Comparison of ENCODE assay signal across 11 cellular contexts in the genomic region with DNA sequence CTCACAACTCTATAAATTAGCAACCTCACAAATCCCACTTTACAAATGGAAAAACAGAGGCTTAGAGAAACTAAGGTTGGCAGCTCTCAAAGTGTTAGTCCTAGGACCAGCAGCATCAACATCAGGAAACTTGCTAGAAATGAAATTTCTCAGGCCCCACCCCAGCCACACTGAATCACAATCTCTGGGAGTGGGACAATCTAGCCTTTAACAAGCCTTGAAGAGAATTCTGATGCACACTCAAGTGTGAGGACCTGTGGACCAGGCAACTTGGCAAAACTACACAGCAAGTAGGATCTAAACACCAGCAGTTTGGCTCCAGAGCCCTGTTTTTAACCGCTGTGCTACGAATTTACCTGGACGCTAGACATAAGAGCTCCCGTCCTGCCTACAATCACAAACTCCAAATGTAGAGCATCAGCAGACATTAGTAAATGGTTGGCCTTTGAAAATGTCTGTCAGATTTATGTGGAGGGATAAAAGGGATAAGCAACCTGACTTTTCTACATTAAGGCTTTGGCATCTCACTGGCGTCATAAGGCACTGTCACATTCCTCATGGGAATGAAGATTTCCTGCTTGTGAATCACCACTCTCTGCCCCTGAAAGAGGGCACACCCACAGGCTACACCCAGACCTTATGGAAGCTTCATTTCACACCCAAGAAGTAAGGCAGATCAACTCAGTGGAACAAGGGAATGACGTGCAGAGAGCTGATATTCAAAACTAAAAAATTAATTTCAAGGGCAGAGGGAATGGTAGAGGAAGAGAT. TPM values are rescaled to one million over a fixed set of nuclear protein-coding genes. Genes with fewer than 3 reads are reported as not detected.
DNase-seq lines count a peak whose midpoint lies in the region; ATAC-seq and TF ChIP-seq lines count a peak whose summit lies in the region.
"Had no signal": no experiment of that assay in that cellular context is flagged by ENCODE, and none has a peak within 500 bp of the region (broad histone marks: within the 10 kb centered on the region; RNA-seq: fewer than 3 reads in every experiment).

No MANE protein-coding gene starts in this region.

- intact Hi-C loops in sigmoid colon (cut with DNase I), result no loop called here

- TF ChIP-seq POLR2A in sigmoid colon (IDR thresholded peaks at IDR 0.05), result no peak

- 67 to 83% methylated on average over 6 of the region's 6 CpGs for WGBS in sigmoid colon, 2 donors

- H3K36me3 ChIP-seq in sigmoid colon (no peaks in the 10 kb centered on the region), H7 (replicated peaks; ENCODE audit: control insufficient read depth, insufficient read depth, low read length) (no peaks in the 10 kb centered on the region)

- peak; percentile 85 for ATAC-seq in SK-N-SH treated with all-trans-retinoic acid at 6 μM for 48 hours
- no peak for ATAC-seq in HG03378 (IDR thresholded peaks at IDR 0.05; ENCODE audit: unreplicated experiment)
- no peak for ATAC-seq in HG03442 (IDR thresholded peaks at IDR 0.05; ENCODE audit: unreplicated experiment)

- TF ChIP-seq EP300 in sigmoid colon (IDR thresholded peaks at IDR 0.05), result peak in 2 of 4 donors; percentile 19 to 34

- TF ChIP-seq CTCF in sigmoid colon (IDR thresholded peaks at IDR 0.05), result no peak

- DNase-seq in ELR (ENCODE audit: low read depth) (peak; percentile 92), fibroblast of gingiva (ENCODE audit: low read depth) (peak; percentile 75), sigmoid colon (no peak), NCI-H82 treated with DMSO at 0.1 percent for 48 hours (lab: John Stamatoyannopoulos, UW; ENCODE audit: unreplicated experiment) (no peak), H7 (no peak)
- DNase-seq: activated T-cell treated with anti-CD3 and anti-CD28 coated beads, Interleukin-2, amount 50 U/mL, for 1 hour; stimulated activated CD4-positive, alpha-beta T cell treated with anti-CD3 and anti-CD28 coated beads, Interleukin-2, amount 100 ng/mL, for 24 hours had no signal

- H3K4me1 ChIP-seq in sigmoid colon, result peaks cover 0 to 46% (median 39%) of the 10 kb centered on the region in 4 donors

- no peaks in the 10 kb centered on the region for H3K27me3 ChIP-seq in sigmoid colon
- H3K27me3 ChIP-seq in H7 (ENCODE audit: control insufficient read depth, insufficient read depth, low read length), result no peaks in the 10 kb centered on the region; the same call in 1 of the 2 replicates

- peak overlapping the region; percentile 72 to 95 (median 83) for H3K27ac ChIP-seq in sigmoid colon

- H3K4me3 ChIP-seq in sigmoid colon (no peak overlapping the region), H7 (ENCODE audit: insufficient read depth, low read depth, low read length) (no peak overlapping the region)

- no peaks in the 10 kb centered on the region for H3K9me3 ChIP-seq in sigmoid colon

TF ChIP-seq in SK-N-SH treated with all-trans-retinoic acid at 6 μM for 48 hours, 23 proteins besides CTCF, POLR2A, EP300 and RAD21:
- TF ChIP-seq TOX (CRISPR knock-in tag; IDR thresholded peaks at IDR 0.05; ENCODE audit: borderline replicate concordance) (peak; percentile 64; the same call in 1 of the 2 replicates), ISL1 (CRISPR knock-in tag; IDR thresholded peaks at IDR 0.05) (peak; percentile 39; the same call in 1 of the 2 replicates)
- TF ChIP-seq, protein P1, sequence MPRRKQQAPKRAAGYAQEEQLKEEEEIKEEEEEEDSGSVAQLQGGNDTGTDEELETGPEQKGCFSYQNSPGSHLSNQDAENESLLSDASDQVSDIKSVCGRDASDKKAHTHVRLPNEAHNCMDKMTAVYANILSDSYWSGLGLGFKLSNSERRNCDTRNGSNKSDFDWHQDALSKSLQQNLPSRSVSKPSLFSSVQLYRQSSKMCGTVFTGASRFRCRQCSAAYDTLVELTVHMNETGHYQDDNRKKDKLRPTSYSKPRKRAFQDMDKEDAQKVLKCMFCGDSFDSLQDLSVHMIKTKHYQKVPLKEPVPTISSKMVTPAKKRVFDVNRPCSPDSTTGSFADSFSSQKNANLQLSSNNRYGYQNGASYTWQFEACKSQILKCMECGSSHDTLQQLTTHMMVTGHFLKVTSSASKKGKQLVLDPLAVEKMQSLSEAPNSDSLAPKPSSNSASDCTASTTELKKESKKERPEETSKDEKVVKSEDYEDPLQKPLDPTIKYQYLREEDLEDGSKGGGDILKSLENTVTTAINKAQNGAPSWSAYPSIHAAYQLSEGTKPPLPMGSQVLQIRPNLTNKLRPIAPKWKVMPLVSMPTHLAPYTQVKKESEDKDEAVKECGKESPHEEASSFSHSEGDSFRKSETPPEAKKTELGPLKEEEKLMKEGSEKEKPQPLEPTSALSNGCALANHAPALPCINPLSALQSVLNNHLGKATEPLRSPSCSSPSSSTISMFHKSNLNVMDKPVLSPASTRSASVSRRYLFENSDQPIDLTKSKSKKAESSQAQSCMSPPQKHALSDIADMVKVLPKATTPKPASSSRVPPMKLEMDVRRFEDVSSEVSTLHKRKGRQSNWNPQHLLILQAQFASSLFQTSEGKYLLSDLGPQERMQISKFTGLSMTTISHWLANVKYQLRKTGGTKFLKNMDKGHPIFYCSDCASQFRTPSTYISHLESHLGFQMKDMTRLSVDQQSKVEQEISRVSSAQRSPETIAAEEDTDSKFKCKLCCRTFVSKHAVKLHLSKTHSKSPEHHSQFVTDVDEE (CRISPR knock-in tag; IDR thresholded peaks at IDR 0.05), result no peak

RNA-seq across cellular contexts. Expression of gene PPP1R3C, which starts 34.5 kb away (rescaled TPM):
- total RNA-seq in sigmoid colon, result 10 to 100 TPM; 23.7 to 40.0 (median 34.4) TPM
- polyA plus RNA-seq in sigmoid colon, result 1 to 10 TPM; 1.9 to 4.2 (median 3.2) TPM
- 0.31 and 0.63 TPM in 2 replicates for total RNA-seq in H7 (2014; rRNA removed; shearing (Covaris generic))
- polyA plus RNA-seq: IgD-negative memory B cell had no signal

Comparison
In these comparisons a context has a peak if more than half of its experiments do, and no peak if none do; other contexts are left out.
1. DNase-seq: peak in ELR (single experiment) and fibroblast of gingiva (single experiment); none in sigmoid colon (single experiment), NCI-H82 treated with DMSO at 0.1 percent for 48 hours (single experiment) and H7 (single experiment).
2. RNA of gene PPP1R3C, which starts 34.5 kb away (total RNA-seq): 23.7 to 40.0 TPM in sigmoid colon; 0.31 to 0.63 TPM in H7; every median in the first group is over 10 times any median in the second.